Comparison of ENCODE assay signal across 1 cellular context in genomic region chr9:36092014-36092413, GRCh38.
TF ChIP-seq lines count a peak whose summit lies in the region.

No MANE protein-coding gene starts in this region.

TF ChIP-seq in HepG2, 621 proteins besides CTCF, POLR2A, EP300 and RAD21:
- TF ChIP-seq NFKB2 (CRISPR knock-in tag; IDR thresholded peaks at IDR 0.05; ENCODE audit: borderline replicate concordance), result no peak
- TF ChIP-seq RFXAP (CRISPR knock-in tag; IDR thresholded peaks at IDR 0.05; ENCODE audit: borderline replicate concordance), result no peak
- TF ChIP-seq ZNF431 (CRISPR knock-in tag; IDR thresholded peaks at IDR 0.05; ENCODE audit: borderline replicate concordance, low read depth), result no peak
- no peak for TF ChIP-seq MYNN (CRISPR knock-in tag; IDR thresholded peaks at IDR 0.05; ENCODE audit: low read depth)
- TF ChIP-seq ELF3 (CRISPR knock-in tag; IDR thresholded peaks at IDR 0.05), result no peak
- no peak for TF ChIP-seq SOX6 (IDR thresholded peaks at IDR 0.05)
- TF ChIP-seq SOX6 (CRISPR knock-in tag; IDR thresholded peaks at IDR 0.05), result no peak
- TF ChIP-seq ZBTB26 (CRISPR knock-in tag; IDR thresholded peaks at IDR 0.05; ENCODE audit: borderline replicate concordance), result no peak
